Comparison of ENCODE assay signal across 12 cellular contexts in genomic region chr10:52437205-52437646, GRCh38.
A peak's percentile ranks its signal among the peaks of the same experiment; 100 is the strongest.
DNase-seq lines count a peak whose midpoint lies in the region; ATAC-seq, FAIRE-seq and TF ChIP-seq lines count a peak whose summit lies in the region.
"Had no signal": no experiment of that assay in that cellular context is flagged by ENCODE, and none has a peak within 500 bp of the region (broad histone marks: within the 10 kb centered on the region; RNA-seq: fewer than 3 reads in every experiment).

No MANE protein-coding gene starts in this region.

- H3F3A ChIP-seq in PC-9 (ENCODE audit: insufficient read depth, low read depth) = 0 out of 2 replicates have a peak, but pooled peaks cover under 1% of the 10 kb centered on the region

- no peaks in the 10 kb centered on the region for H3K79me2 ChIP-seq in PC-9 (ENCODE audit: low read depth)

- H3K4me3 ChIP-seq in choroid plexus epithelial cell (ENCODE audit: low read depth, low read length) = no peak overlapping the region
- no peak overlapping the region for H3K4me3 ChIP-seq in PC-9
- H3K4me3 ChIP-seq: heart right ventricle, sigmoid colon had no signal

- intact Hi-C loops in PC-9 (cut with micrococcal nuclease; ENCODE audit: unreplicated experiment) = no loop called here

- TF ChIP-seq CTCF in choroid plexus epithelial cell (conservative IDR thresholded peaks at IDR 0.05; ENCODE audit: low read depth, low read length) = no peak
- no peak for TF ChIP-seq CTCF in PC-9 (conservative IDR thresholded peaks at IDR 0.05)

- peak; percentile 72 for FAIRE-seq in GM18507 (lab: Jason Lieb, UNC)

- BruUV-seq in PC-9 (replicated peaks; lab: Mats Ljungman, UMichigan) = no TSS peak

- no peaks in the 10 kb centered on the region for H3K27me3 ChIP-seq in PC-9 (ENCODE audit: insufficient read depth, low read depth)
- H3K27me3 ChIP-seq: heart right ventricle, sigmoid colon had no signal

- H4K20me1 ChIP-seq in PC-9 (ENCODE audit: insufficient read depth) = no peaks in the 10 kb centered on the region

- CTCF ChIA-PET in PC-9 (lab: Charles Lee) = no interaction called here

- POLR2A ChIA-PET in PC-9 (lab: Charles Lee; ENCODE audit: unreplicated experiment) = no interaction called here

- H3K36me3 ChIP-seq in PC-9 (ENCODE audit: low read depth) = no peaks in the 10 kb centered on the region
- H3K36me3 ChIP-seq: heart right ventricle, sigmoid colon had no signal

- H3K4me2 ChIP-seq in PC-9 = no peak overlapping the region

- ATAC-seq in GM21526 (IDR thresholded peaks at IDR 0.05; ENCODE audit: low FRiP score, unreplicated experiment) = peak; percentile 94
- peak; percentile 90 for ATAC-seq in HG03103 (IDR thresholded peaks at IDR 0.05; ENCODE audit: low read depth, unreplicated experiment)
- ATAC-seq: activated T-cell treated with anti-CD3 and anti-CD28 coated beads, Interleukin-2, amount 50 U/mL, for 72 hours; heart right ventricle had no signal

- H3K4me1 ChIP-seq in PC-9 (replicated peaks; ENCODE audit: insufficient read depth) = peaks cover 11% of the 10 kb centered on the region
- H3K4me1 ChIP-seq: heart right ventricle, sigmoid colon had no signal

- no peak overlapping the region for H2AFZ ChIP-seq in PC-9

- H3K9me3 ChIP-seq in PC-9 (ENCODE audit: insufficient read depth, low read depth) = no peaks in the 10 kb centered on the region
- H3K9me3 ChIP-seq: sigmoid colon had no signal

- H3K27ac ChIP-seq in PC-9 = no peak overlapping the region
- H3K27ac ChIP-seq: heart right ventricle, sigmoid colon had no signal

- H3K9me2 ChIP-seq in PC-9 (ENCODE audit: insufficient read depth) = no peaks in the 10 kb centered on the region

- peak; percentile 2 for DNase-seq in GM18507 (ENCODE audit: extremely low spot score, insufficient read length, low read depth)
- DNase-seq in choroid plexus epithelial cell (ENCODE audit: low read depth) = peak; percentile 14
- DNase-seq in NCI-H524 (lab: John Stamatoyannopoulos, UW) = no peak
- no peak for DNase-seq in iPS-NIHi7 (ENCODE audit: extremely low spot score)
- DNase-seq in stimulated activated naive CD4-positive, alpha-beta T cell treated with Interleukin-2 at 50 U/mL for 16 hours (lab: John Stamatoyannopoulos, UW) = no peak
- DNase-seq in PC-9 = no peak
- DNase-seq: activated T-cell treated with anti-CD3 and anti-CD28 coated beads, Interleukin-2, amount 50 U/mL, for 72 hours; heart right ventricle; Kasumi-1; sigmoid colon had no signal

Comparison
In these comparisons a context has a peak if more than half of its experiments do, and no peak if none do; other contexts are left out.
1. DNase-seq: peak in GM18507 (single experiment) and choroid plexus epithelial cell (single experiment); none in NCI-H524 (0 of 2), iPS-NIHi7 (single experiment), stimulated activated naive CD4-positive, alpha-beta T cell treated with Interleukin-2 at 50 U/mL for 16 hours (single experiment) and PC-9 (0 of 2).